ENCODE assay signal across 3 cellular contexts in genomic region chr3:12424635-12425319, GRCh38.
TF ChIP-seq lines count a peak whose summit lies in the region.

No MANE protein-coding gene starts in this region.

TF ChIP-seq in liver, 16 proteins besides CTCF, POLR2A, EP300 and RAD21:
- TF ChIP-seq HNF4A (conservative IDR thresholded peaks at IDR 0.05): peak; percentile 8 to 13
- TF ChIP-seq FOXA2 (IDR thresholded peaks at IDR 0.05): no peak

TF ChIP-seq in HepG2, 621 proteins besides CTCF, POLR2A, EP300 and RAD21:
- TF ChIP-seq, protein P1, sequence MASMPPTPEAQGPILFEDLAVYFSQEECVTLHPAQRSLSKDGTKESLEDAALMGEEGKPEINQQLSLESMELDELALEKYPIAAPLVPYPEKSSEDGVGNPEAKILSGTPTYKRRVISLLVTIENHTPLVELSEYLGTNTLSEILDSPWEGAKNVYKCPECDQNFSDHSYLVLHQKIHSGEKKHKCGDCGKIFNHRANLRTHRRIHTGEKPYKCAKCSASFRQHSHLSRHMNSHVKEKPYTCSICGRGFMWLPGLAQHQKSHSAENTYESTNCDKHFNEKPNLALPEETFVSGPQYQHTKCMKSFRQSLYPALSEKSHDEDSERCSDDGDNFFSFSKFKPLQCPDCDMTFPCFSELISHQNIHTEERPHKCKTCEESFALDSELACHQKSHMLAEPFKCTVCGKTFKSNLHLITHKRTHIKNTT (CRISPR knock-in tag; IDR thresholded peaks at IDR 0.05): no peak
- no peak for TF ChIP-seq U2AF2 (IDR thresholded peaks at IDR 0.05; ENCODE audit: low read depth, low read length)
- TF ChIP-seq, protein P2, sequence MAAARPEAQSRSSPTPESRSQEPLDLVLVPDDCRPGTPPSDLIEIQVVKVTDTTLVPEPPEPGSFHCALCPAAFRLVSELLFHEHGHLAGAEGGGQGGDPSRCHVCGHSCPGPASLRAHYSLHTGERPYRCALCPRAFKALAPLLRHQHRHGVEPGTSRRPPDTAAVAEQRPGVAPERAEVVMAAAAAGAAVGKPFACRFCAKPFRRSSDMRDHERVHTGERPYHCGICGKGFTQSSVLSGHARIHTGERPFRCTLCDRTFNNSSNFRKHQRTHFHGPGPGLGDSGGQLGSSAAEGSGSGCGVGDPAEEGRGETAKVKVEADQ (CRISPR knock-in tag; IDR thresholded peaks at IDR 0.05; ENCODE audit: borderline replicate concordance): no peak
- no peak for TF ChIP-seq ATF7 (IDR thresholded peaks at IDR 0.05)
- TF ChIP-seq ATF7 (CRISPR knock-in tag; IDR thresholded peaks at IDR 0.05): no peak
- TF ChIP-seq STAT5B (CRISPR knock-in tag; IDR thresholded peaks at IDR 0.05): no peak
- TF ChIP-seq ZFAT (CRISPR knock-in tag; conservative IDR thresholded peaks at IDR 0.05): no peak
- TF ChIP-seq, protein P3, sequence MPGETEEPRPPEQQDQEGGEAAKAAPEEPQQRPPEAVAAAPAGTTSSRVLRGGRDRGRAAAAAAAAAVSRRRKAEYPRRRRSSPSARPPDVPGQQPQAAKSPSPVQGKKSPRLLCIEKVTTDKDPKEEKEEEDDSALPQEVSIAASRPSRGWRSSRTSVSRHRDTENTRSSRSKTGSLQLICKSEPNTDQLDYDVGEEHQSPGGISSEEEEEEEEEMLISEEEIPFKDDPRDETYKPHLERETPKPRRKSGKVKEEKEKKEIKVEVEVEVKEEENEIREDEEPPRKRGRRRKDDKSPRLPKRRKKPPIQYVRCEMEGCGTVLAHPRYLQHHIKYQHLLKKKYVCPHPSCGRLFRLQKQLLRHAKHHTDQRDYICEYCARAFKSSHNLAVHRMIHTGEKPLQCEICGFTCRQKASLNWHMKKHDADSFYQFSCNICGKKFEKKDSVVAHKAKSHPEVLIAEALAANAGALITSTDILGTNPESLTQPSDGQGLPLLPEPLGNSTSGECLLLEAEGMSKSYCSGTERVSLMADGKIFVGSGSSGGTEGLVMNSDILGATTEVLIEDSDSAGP (CRISPR knock-in tag; IDR thresholded peaks at IDR 0.05; ENCODE audit: borderline replicate concordance): no peak
- TF ChIP-seq DMTF1 (CRISPR knock-in tag; IDR thresholded peaks at IDR 0.05): no peak
- no peak for TF ChIP-seq ZNF788 (CRISPR knock-in tag; IDR thresholded peaks at IDR 0.05; ENCODE audit: borderline replicate concordance)
- TF ChIP-seq KLF15 (CRISPR knock-in tag; IDR thresholded peaks at IDR 0.05; ENCODE audit: borderline replicate concordance): no peak
- no peak for TF ChIP-seq YEATS4 (CRISPR knock-in tag; IDR thresholded peaks at IDR 0.05; ENCODE audit: borderline replicate concordance)
- TF ChIP-seq GATA4 (IDR thresholded peaks at IDR 0.05; ENCODE audit: borderline replicate concordance, low read depth): no peak

TF ChIP-seq in SK-N-SH, 30 proteins besides CTCF, POLR2A, EP300 and RAD21:
- TF ChIP-seq RFX5 (IDR thresholded peaks at IDR 0.05; ENCODE audit: low read length) (no peak), TCF12 (IDR thresholded peaks at IDR 0.05) (no peak), SIN3A (IDR thresholded peaks at IDR 0.05; ENCODE audit: borderline replicate concordance, low read depth, low read length) (no peak), FOSL2 (IDR thresholded peaks at IDR 0.05; ENCODE audit: borderline replicate concordance, low read depth) (no peak), TAF1 (IDR thresholded peaks at IDR 0.05; ENCODE audit: borderline replicate concordance, low read depth, low read length) (no peak), GATA2 (CRISPR knock-in tag; IDR thresholded peaks at IDR 0.05) (peak; percentile 94), YY1 (IDR thresholded peaks at IDR 0.05; ENCODE audit: low read depth) (no peak), SMC3 (IDR thresholded peaks at IDR 0.05; ENCODE audit: low read depth, low read length) (no peak), FOXJ3 (CRISPR knock-in tag; IDR thresholded peaks at IDR 0.05) (peak; percentile 74; the same call in 1 of the 2 replicates), TEAD4 (IDR thresholded peaks at IDR 0.05; ENCODE audit: borderline replicate concordance, insufficient read depth) (no peak; the same call in 1 of the 2 replicates), MXI1 (IDR thresholded peaks at IDR 0.05; ENCODE audit: low read depth, low read length) (no peak), EZH2phosphoT487 (IDR thresholded peaks at IDR 0.05; ENCODE audit: borderline replicate concordance, low read depth) (no peak), CHD2 (IDR thresholded peaks at IDR 0.05; ENCODE audit: low read length, partially characterized antibody) (peak; percentile 41), REST (IDR thresholded peaks at IDR 0.05; ENCODE audit: low read depth, low read length) (no peak), GABPA (IDR thresholded peaks at IDR 0.05; ENCODE audit: low read depth) (no peak), NRF1 (IDR thresholded peaks at IDR 0.05; ENCODE audit: low read depth, low read length) (no peak), FOXM1 (IDR thresholded peaks at IDR 0.05; ENCODE audit: low read depth) (no peak), POLR2AphosphoS5 (IDR thresholded peaks at IDR 0.05; ENCODE audit: low read depth, low read length) (no peak), JUND (IDR thresholded peaks at IDR 0.05) (no peak), RCOR1 (IDR thresholded peaks at IDR 0.05; ENCODE audit: low read length) (peak; percentile 89), MEF2A (IDR thresholded peaks at IDR 0.05; ENCODE audit: borderline replicate concordance, low read depth) (no peak)
- TF ChIP-seq, protein P4, sequence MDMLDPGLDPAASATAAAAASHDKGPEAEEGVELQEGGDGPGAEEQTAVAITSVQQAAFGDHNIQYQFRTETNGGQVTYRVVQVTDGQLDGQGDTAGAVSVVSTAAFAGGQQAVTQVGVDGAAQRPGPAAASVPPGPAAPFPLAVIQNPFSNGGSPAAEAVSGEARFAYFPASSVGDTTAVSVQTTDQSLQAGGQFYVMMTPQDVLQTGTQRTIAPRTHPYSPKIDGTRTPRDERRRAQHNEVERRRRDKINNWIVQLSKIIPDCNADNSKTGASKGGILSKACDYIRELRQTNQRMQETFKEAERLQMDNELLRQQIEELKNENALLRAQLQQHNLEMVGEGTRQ (IDR thresholded peaks at IDR 0.05; ENCODE audit: borderline replicate concordance, low read depth, low read length): no peak
- TF ChIP-seq, protein P5, sequence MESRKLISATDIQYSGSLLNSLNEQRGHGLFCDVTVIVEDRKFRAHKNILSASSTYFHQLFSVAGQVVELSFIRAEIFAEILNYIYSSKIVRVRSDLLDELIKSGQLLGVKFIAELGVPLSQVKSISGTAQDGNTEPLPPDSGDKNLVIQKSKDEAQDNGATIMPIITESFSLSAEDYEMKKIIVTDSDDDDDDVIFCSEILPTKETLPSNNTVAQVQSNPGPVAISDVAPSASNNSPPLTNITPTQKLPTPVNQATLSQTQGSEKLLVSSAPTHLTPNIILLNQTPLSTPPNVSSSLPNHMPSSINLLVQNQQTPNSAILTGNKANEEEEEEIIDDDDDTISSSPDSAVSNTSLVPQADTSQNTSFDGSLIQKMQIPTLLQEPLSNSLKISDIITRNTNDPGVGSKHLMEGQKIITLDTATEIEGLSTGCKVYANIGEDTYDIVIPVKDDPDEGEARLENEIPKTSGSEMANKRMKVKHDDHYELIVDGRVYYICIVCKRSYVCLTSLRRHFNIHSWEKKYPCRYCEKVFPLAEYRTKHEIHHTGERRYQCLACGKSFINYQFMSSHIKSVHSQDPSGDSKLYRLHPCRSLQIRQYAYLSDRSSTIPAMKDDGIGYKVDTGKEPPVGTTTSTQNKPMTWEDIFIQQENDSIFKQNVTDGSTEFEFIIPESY (IDR thresholded peaks at IDR 0.05; ENCODE audit: borderline replicate concordance, low read depth): no peak
- TF ChIP-seq, protein P6, sequence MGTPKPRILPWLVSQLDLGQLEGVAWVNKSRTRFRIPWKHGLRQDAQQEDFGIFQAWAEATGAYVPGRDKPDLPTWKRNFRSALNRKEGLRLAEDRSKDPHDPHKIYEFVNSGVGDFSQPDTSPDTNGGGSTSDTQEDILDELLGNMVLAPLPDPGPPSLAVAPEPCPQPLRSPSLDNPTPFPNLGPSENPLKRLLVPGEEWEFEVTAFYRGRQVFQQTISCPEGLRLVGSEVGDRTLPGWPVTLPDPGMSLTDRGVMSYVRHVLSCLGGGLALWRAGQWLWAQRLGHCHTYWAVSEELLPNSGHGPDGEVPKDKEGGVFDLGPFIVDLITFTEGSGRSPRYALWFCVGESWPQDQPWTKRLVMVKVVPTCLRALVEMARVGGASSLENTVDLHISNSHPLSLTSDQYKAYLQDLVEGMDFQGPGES (IDR thresholded peaks at IDR 0.05; ENCODE audit: low read depth, low read length): no peak
- TF ChIP-seq, protein P7, sequence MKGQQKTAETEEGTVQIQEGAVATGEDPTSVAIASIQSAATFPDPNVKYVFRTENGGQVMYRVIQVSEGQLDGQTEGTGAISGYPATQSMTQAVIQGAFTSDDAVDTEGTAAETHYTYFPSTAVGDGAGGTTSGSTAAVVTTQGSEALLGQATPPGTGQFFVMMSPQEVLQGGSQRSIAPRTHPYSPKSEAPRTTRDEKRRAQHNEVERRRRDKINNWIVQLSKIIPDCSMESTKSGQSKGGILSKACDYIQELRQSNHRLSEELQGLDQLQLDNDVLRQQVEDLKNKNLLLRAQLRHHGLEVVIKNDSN (IDR thresholded peaks at IDR 0.05; ENCODE audit: borderline replicate concordance, low read depth): no peak
